14 cellular contexts compared by ENCODE assay signal in genomic region chr9:115680226-115680625, GRCh38.
"Had no signal": no experiment of that assay in that cellular context is flagged by ENCODE, and none has a peak within 500 bp of the region (broad histone marks: within the 10 kb centered on the region; RNA-seq: fewer than 3 reads in every experiment).

No MANE protein-coding gene starts in this region.

- H3K27me3 Mint-ChIP-seq: activated naive CD8-positive, alpha-beta T cell treated with anti-CD3 and anti-CD28 coated beads, Interleukin-2, amount 50 U/mL, for 24 hours; stimulated activated naive CD8-positive, alpha-beta T cell treated with anti-CD3 and anti-CD28 coated beads, Interleukin-15, amount 100 ng/mL, for 72 hours; type B pancreatic cell had no signal

- H3K4me1 ChIP-seq: body of pancreas, psoas muscle, right lobe of liver had no signal

- H3K36me3 Mint-ChIP-seq: type B pancreatic cell had no signal

- ATAC-seq: activated CD4-positive, CD25-positive, alpha-beta regulatory T cell treated with anti-CD3 and anti-CD28 coated beads, Interleukin-2, amount 50 U/mL, for 24 hours; activated naive CD8-positive, alpha-beta T cell treated with anti-CD3 and anti-CD28 coated beads, Interleukin-2, amount 50 U/mL, for 24 hours; body of pancreas; left lobe of liver; psoas muscle; right lobe of liver; stimulated activated naive CD8-positive, alpha-beta T cell treated with anti-CD3 and anti-CD28 coated beads, Interleukin-15, amount 100 ng/mL, for 72 hours had no signal

- H3K36me3 ChIP-seq: right lobe of liver had no signal

- H3K4me3 ChIP-seq: body of pancreas, coronary artery, psoas muscle, right lobe of liver had no signal

- H3K27me3 ChIP-seq: body of pancreas, right lobe of liver had no signal

- H3K27ac ChIP-seq: body of pancreas, coronary artery, psoas muscle, right lobe of liver had no signal

- H3K4me3 Mint-ChIP-seq: activated naive CD4-positive, alpha-beta T cell treated with anti-CD3 and anti-CD28 coated beads for 36 hours; activated naive CD8-positive, alpha-beta T cell treated with anti-CD3 and anti-CD28 coated beads, Interleukin-2, amount 50 U/mL, for 24 hours; neural crest cell; stimulated activated naive CD8-positive, alpha-beta T cell treated with anti-CD3 and anti-CD28 coated beads, Interleukin-15, amount 100 ng/mL, for 72 hours; type B pancreatic cell had no signal

- H3K4me1 Mint-ChIP-seq: activated naive CD8-positive, alpha-beta T cell treated with anti-CD3 and anti-CD28 coated beads, Interleukin-2, amount 50 U/mL, for 24 hours; neural crest cell; stimulated activated naive CD8-positive, alpha-beta T cell treated with anti-CD3 and anti-CD28 coated beads, Interleukin-15, amount 100 ng/mL, for 72 hours had no signal

- H3K9me3 ChIP-seq: body of pancreas, right lobe of liver had no signal

- H3K27ac Mint-ChIP-seq: activated naive CD4-positive, alpha-beta T cell treated with anti-CD3 and anti-CD28 coated beads for 36 hours; activated naive CD8-positive, alpha-beta T cell treated with anti-CD3 and anti-CD28 coated beads, Interleukin-2, amount 50 U/mL, for 24 hours; stimulated activated naive CD8-positive, alpha-beta T cell treated with anti-CD3 and anti-CD28 coated beads, Interleukin-15, amount 100 ng/mL, for 72 hours; type B pancreatic cell had no signal

- DNase-seq: activated naive CD4-positive, alpha-beta T cell treated with anti-CD3 and anti-CD28 coated beads for 36 hours; activated naive CD8-positive, alpha-beta T cell treated with anti-CD3 and anti-CD28 coated beads, Interleukin-2, amount 50 U/mL, for 24 hours; activated T-cell treated with anti-CD3 and anti-CD28 coated beads for 4 hours; body of pancreas; central memory CD4-positive, alpha-beta T cell; effector CD4-positive, alpha-beta T cell; psoas muscle; right lobe of liver; stimulated activated naive CD8-positive, alpha-beta T cell treated with anti-CD3 and anti-CD28 coated beads, Interleukin-15, amount 100 ng/mL, for 72 hours had no signal
